ENCODE assay signal across 11 cellular contexts in the genomic region with DNA sequence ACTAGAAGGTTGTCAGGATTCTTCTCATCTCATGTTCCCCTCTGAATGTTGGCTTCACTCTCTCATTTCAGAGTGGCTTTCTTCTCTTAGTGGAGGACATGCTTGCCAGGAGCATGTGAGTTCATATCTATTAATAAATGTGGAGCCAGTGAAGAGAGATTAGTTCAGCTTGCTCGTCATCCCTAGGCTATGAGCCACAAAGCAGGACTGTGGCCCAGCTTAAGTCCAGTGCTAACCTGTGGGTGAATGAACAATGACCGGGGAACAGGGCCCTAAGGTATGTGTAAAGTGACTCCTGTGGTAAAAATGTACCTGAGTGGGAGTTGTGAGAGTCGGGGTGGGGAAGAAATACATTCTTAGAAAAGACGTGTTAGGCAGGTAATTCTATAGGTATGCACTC.
DNase-seq lines count a peak whose midpoint lies in the region; ATAC-seq and TF ChIP-seq lines count a peak whose summit lies in the region.
"Had no signal": no experiment of that assay in that cellular context is flagged by ENCODE, and none has a peak within 500 bp of the region (broad histone marks: within the 10 kb centered on the region; RNA-seq: fewer than 3 reads in every experiment).

No MANE protein-coding gene starts in this region.

- peak overlapping the region; percentile 76; the same call in 1 of the 2 replicates for H3K27ac ChIP-seq in C4-2B
- peak overlapping the region in 1 of 5 donors; percentile 9 for H3K27ac ChIP-seq in adrenal gland
- H3K27ac ChIP-seq in CD8-positive, alpha-beta memory T cell (ENCODE audit: low read depth, low read length) = no peak overlapping the region
- H3K27ac ChIP-seq: BLaER1, KMS-11 had no signal

- no peak overlapping the region for H3K4me3 Mint-ChIP-seq in nephron progenitor cell
- H3K4me3 Mint-ChIP-seq in CD8-positive, alpha-beta memory T cell = no peak overlapping the region

- POLR2A ChIA-PET in CD8-positive, alpha-beta memory T cell (lab: Charles Lee) = no interaction called here

- H3K4me3 ChIP-seq in adrenal gland = no peak overlapping the region
- H3K4me3 ChIP-seq in CD8-positive, alpha-beta memory T cell (ENCODE audit: low read length) = no peak overlapping the region
- H3K4me3 ChIP-seq: BLaER1 had no signal

- H3K36me3 Mint-ChIP-seq in nephron progenitor cell (ENCODE audit: low read depth) = no peaks in the 10 kb centered on the region
- no peaks in the 10 kb centered on the region for H3K36me3 Mint-ChIP-seq in CD8-positive, alpha-beta memory T cell

- intact Hi-C loops in adrenal gland (cut with DNase I) = no loop called here

- no peaks in the 10 kb centered on the region for H3K36me3 ChIP-seq in adrenal gland (replicated peaks in 1 of 2)
- H3K36me3 ChIP-seq in CD8-positive, alpha-beta memory T cell (ENCODE audit: insufficient read depth, low read length) = no peaks in the 10 kb centered on the region
- H3K36me3 ChIP-seq: BLaER1 had no signal

- peaks cover 4% of the 10 kb centered on the region for H3K27me3 Mint-ChIP-seq in nephron progenitor cell (ENCODE audit: low read depth, poor library complexity)
- no peaks in the 10 kb centered on the region for H3K27me3 Mint-ChIP-seq in CD8-positive, alpha-beta memory T cell

- no peaks in the 10 kb centered on the region for H3K9me3 ChIP-seq in adrenal gland (replicated peaks in 1 of 3)
- no peaks in the 10 kb centered on the region for H3K9me3 ChIP-seq in CD8-positive, alpha-beta memory T cell (ENCODE audit: low read length)

- peak; percentile 29 to 79 (median 57) for DNase-seq in adrenal gland
- peak; percentile 23 for DNase-seq in fibroblast of the conjunctiva (ENCODE audit: low read depth)
- no peak for DNase-seq in nephron progenitor cell
- no peak for DNase-seq in mesenteric fat pad (ENCODE audit: low spot score)
- DNase-seq in CD8-positive, alpha-beta memory T cell = no peak
- DNase-seq in GM10266 (ENCODE audit: extremely low spot score) = no peak
- DNase-seq: cerebellar nuclear complex had no signal

- H3K27ac Mint-ChIP-seq in nephron progenitor cell = peak overlapping the region; percentile 19
- peak overlapping the region in 1 of 8 donors; percentile 26 for H3K27ac Mint-ChIP-seq in CD8-positive, alpha-beta memory T cell

- no peaks in the 10 kb centered on the region for H3K9me3 Mint-ChIP-seq in nephron progenitor cell
- peaks cover 0 to 2% (median 0%) of the 10 kb centered on the region in 5 donors for H3K9me3 Mint-ChIP-seq in CD8-positive, alpha-beta memory T cell

- WGBS in adrenal gland, 4 donors = 68 to 84% (median 78%) methylated on average over 4 of the region's 4 CpGs

- H3K4me1 ChIP-seq in adrenal gland (replicated peaks in 1 of 2) = peaks cover 0 to 3% of the 10 kb centered on the region in 2 donors
- H3K4me1 ChIP-seq in CD8-positive, alpha-beta memory T cell (ENCODE audit: insufficient read depth, low read length) = no peaks in the 10 kb centered on the region

- CTCF ChIA-PET in CD8-positive, alpha-beta memory T cell (lab: Charles Lee) = no interaction called here

- no peak for TF ChIP-seq CTCF in C4-2B (conservative IDR thresholded peaks at IDR 0.05)
- no peak for TF ChIP-seq CTCF in adrenal gland (IDR thresholded peaks at IDR 0.05)
- no peak for TF ChIP-seq CTCF in nephron progenitor cell (IDR thresholded peaks at IDR 0.05)
- TF ChIP-seq CTCF in GM10266 (IDR thresholded peaks at IDR 0.05; ENCODE audit: control insufficient read depth, insufficient read depth, low read depth, missing control alignments) = no peak

- ATAC-seq in HG03565 (IDR thresholded peaks at IDR 0.05; ENCODE audit: unreplicated experiment) = no peak

- H3K4me1 Mint-ChIP-seq in nephron progenitor cell = peaks cover 5% of the 10 kb centered on the region
- no peaks in the 10 kb centered on the region for H3K4me1 Mint-ChIP-seq in CD8-positive, alpha-beta memory T cell

- H3K27me3 ChIP-seq in adrenal gland = no peaks in the 10 kb centered on the region
- H3K27me3 ChIP-seq in CD8-positive, alpha-beta memory T cell (ENCODE audit: insufficient read depth, low read length, poor library complexity, severe bottlenecking) = no peaks in the 10 kb centered on the region
- H3K27me3 ChIP-seq: BLaER1 had no signal

- no peak for TF ChIP-seq POLR2A in adrenal gland (IDR thresholded peaks at IDR 0.05)

Comparison
In these comparisons a context has a peak if more than half of its experiments do, and no peak if none do; other contexts are left out.
1. DNase-seq: peak in adrenal gland (7 of 7) and fibroblast of the conjunctiva (single experiment); none in nephron progenitor cell (single experiment), mesenteric fat pad (single experiment), CD8-positive, alpha-beta memory T cell (0 of 5) and GM10266 (single experiment).